In genomic region chr11:35276396-35276795, GRCh38 we compare ENCODE assay signal across 9 cellular contexts.
DNase-seq lines count a peak whose midpoint lies in the region; ATAC-seq and TF ChIP-seq lines count a peak whose summit lies in the region.
"Had no signal": no experiment of that assay in that cellular context is flagged by ENCODE, and none has a peak within 500 bp of the region (broad histone marks: within the 10 kb centered on the region; RNA-seq: fewer than 3 reads in every experiment).

No MANE protein-coding gene starts in this region.

- no peaks in the 10 kb centered on the region for H3K36me3 ChIP-seq in endodermal cell (ENCODE audit: control insufficient read depth, insufficient read depth, low read length)

- H3K36me3 Mint-ChIP-seq in endodermal cell (ENCODE audit: low read depth), result no peaks in the 10 kb centered on the region

- H3K4me1 Mint-ChIP-seq in endodermal cell, result peaks cover 13% of the 10 kb centered on the region

- CTCF ChIA-PET in RWPE1 (lab: Yijun Ruan, JAX), result interaction anchor here (0.6 kb wide), 2 partner anchors 11 to 385 kb away, joined by 3 to 4 read pairs; no protein-coding TSS in a partner anchor

- WGBS in endodermal cell (ENCODE audit: insufficient coverage in 1 of 2, insufficient read length in 1 of 2), 2 experiments, result 83% methylated on average over 1 of the region's 1 CpG; no CpG with 5 or more reads in 1 of the 2 experiments

- no peak for ATAC-seq in HG02610 (IDR thresholded peaks at IDR 0.05; ENCODE audit: unreplicated experiment)

- POLR2A ChIA-PET in RWPE1 (lab: Yijun Ruan, JAX; ENCODE audit: low non-redundant PET), result interaction anchor here (0.7 kb wide), 1 partner anchor 14 kb away, joined by 4 read pairs; no protein-coding TSS in a partner anchor

- in situ Hi-C loops in G401 (cut with HindIII; ENCODE audit: low sequenced_read_pairs), result no loop called here

- H3K27ac Mint-ChIP-seq in endodermal cell, result no peak overlapping the region

- no peak for TF ChIP-seq CTCF in RWPE1 (conservative IDR thresholded peaks at IDR 0.05; ENCODE audit: low read depth)
- TF ChIP-seq CTCF in endodermal cell (conservative IDR thresholded peaks at IDR 0.05), result no peak

- H3K4me3 Mint-ChIP-seq in endodermal cell, result no peak overlapping the region

- H3K27ac ChIP-seq in RWPE1, result peak overlapping the region; percentile 61
- H3K27ac ChIP-seq in endodermal cell (ENCODE audit: low read depth, low read length), result no peak overlapping the region

- H3K27me3 Mint-ChIP-seq in endodermal cell (ENCODE audit: insufficient read depth), result peaks cover 7% of the 10 kb centered on the region

- DNase-seq in G401 (ENCODE audit: low spot score) (peak; percentile 59), RWPE1 (ENCODE audit: low spot score) (peak; percentile 95), endodermal cell (peak; percentile 51), NCI-H446 (lab: John Stamatoyannopoulos, UW) (no peak), NCI-H1048 (lab: John Stamatoyannopoulos, UW) (no peak), GM19240 (ENCODE audit: insufficient read length, low spot score) (no peak)
- DNase-seq in stimulated activated CD4-positive, alpha-beta T cell treated with anti-CD3 and anti-CD28 coated beads, Interleukin-1b, Interleukin-23, amount 100 ng/mL, for 48 hours, result peak; percentile 44
- DNase-seq: NCI-H1436 had no signal

- H3K9ac ChIP-seq in endodermal cell (ENCODE audit: extremely low read depth, low read length, poor library complexity, severe bottlenecking), result no peak overlapping the region

- H3K9me3 ChIP-seq in endodermal cell (ENCODE audit: control insufficient read depth, low read length), result no peaks in the 10 kb centered on the region

- no peaks in the 10 kb centered on the region for H3K9me3 Mint-ChIP-seq in endodermal cell

- H3K27me3 ChIP-seq in endodermal cell (ENCODE audit: control insufficient read depth, insufficient read depth, low read length, poor library complexity, severe bottlenecking), result no peaks in the 10 kb centered on the region

- H3K4me1 ChIP-seq in endodermal cell (ENCODE audit: control insufficient read depth, insufficient read depth, low read length), result no peaks in the 10 kb centered on the region

- no peak overlapping the region for H3K4me3 ChIP-seq in endodermal cell (ENCODE audit: low read length)

Comparison
In these comparisons a context has a peak if more than half of its experiments do, and no peak if none do; other contexts are left out.
1. DNase-seq: peak in G401 (single experiment), RWPE1 (single experiment), endodermal cell (single experiment) and stimulated activated CD4-positive, alpha-beta T cell treated with anti-CD3 and anti-CD28 coated beads, Interleukin-1b, Interleukin-23, amount 100 ng/mL, for 48 hours (single experiment); none in NCI-H446 (0 of 2), NCI-H1048 (single experiment) and GM19240 (single experiment).